Comparison of ENCODE assay signal across 8 cellular contexts in the genomic region with DNA sequence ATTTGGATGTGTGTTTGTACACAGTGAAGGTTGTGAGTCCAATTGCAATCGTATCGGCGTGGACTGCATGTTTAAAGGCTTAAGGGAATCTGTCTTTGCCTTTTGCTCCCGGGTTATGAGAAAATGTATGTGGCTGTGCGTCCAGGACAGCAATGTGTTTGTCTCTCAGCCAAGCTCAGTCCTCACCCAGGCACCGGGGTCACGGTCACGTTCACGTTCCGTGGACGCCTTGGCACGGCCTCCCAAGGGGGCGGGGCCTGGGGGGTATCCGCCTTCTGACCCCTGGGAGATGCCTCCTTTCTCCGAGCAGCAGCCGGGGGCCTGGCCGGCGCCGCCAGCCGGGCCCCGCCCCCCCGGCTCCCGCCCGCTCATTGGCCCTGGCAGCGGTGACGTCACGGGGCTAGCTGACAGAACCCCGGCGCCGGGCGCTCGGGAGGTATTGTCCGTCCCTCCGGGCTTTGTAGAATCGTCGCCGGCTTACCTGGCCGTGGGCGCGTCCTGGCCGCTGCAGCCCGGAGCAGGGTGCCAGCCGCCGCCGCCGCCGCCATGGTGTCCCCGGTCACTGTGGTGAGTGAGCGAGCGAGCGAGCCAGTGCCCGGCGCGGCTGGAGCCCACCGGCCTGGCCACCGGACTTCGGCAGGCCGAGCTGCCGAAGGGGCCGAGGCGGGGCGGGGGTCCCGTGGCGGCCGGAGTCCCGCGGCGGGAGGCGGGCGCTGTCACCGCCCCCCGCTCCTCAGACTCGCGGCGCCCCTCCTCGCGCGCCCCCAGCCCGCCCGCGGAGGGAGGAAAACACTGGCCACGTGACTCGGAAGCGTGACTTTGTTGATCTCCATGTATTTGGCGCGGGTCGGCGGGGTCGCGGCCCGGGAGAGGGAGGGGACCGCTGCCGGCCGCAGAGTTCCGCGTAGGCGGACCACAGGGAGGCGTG. TPM values are rescaled to one million over a fixed set of nuclear protein-coding genes. Genes with fewer than 3 reads are reported as not detected.
DNase-seq lines count a peak whose midpoint lies in the region; ATAC-seq and TF ChIP-seq lines count a peak whose summit lies in the region.

A gene with protein sequence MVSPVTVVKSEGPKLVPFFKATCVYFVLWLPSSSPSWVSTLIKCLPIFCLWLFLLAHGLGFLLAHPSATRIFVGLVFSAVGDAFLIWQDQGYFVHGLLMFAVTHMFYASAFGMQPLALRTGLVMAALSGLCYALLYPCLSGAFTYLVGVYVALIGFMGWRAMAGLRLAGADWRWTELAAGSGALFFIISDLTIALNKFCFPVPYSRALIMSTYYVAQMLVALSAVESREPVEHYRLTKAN (plus strand): TSS at position 439 of the 928 bp plus-strand sequence. CDS start 108 bp downstream, at position 547.

- ATAC-seq in GM21737 (IDR thresholded peaks at IDR 0.05; ENCODE audit: unreplicated experiment), result peak; percentile 92
- peak; percentile 97 for ATAC-seq in naive thymus-derived CD4-positive, alpha-beta T cell
- peak; percentile 94 for ATAC-seq in stimulated activated effector memory CD8-positive, alpha-beta T cell treated with anti-CD3 and anti-CD28 coated beads, Interleukin-12 subunit alpha, Interleukin-12 subunit beta, amount 100 ng/mL, for 72 hours

- H3K9ac ChIP-seq in fibroblast of lung (ENCODE audit: insufficient read depth, low read length), result peak within 1 kb of the TSS; percentile 22

- H3K27me3 ChIP-seq in fibroblast of lung (ENCODE audit: control insufficient read depth, insufficient read depth, low read length), result peaks cover 8% of the 10 kb centered on the region
- H3K27me3 ChIP-seq in naive thymus-derived CD4-positive, alpha-beta T cell (ENCODE audit: control insufficient read depth in 2 of 2, insufficient read depth in 2 of 2, low read length in 2 of 2), result no peaks in the 10 kb centered on the region

- H3K4me1 Mint-ChIP-seq in activated T-helper 2 cell treated with anti-CD3 and anti-CD28 coated beads, Interferon-gamma antibody, Interleukin-2, Interleukin-4, amounts not matched to agents 10 μg/mL and 5 μg/mL and 100 μg/mL, durations not matched to agents 14 hours and 24 hours and 36 hours (ENCODE audit: low read depth), result peaks cover 12% of the 10 kb centered on the region
- peaks cover 14 to 27% (median 20%) of the 10 kb centered on the region in 7 donors for H3K4me1 Mint-ChIP-seq in naive thymus-derived CD4-positive, alpha-beta T cell
- peaks cover 24% of the 10 kb centered on the region for H3K4me1 Mint-ChIP-seq in stimulated activated effector memory CD8-positive, alpha-beta T cell treated with anti-CD3 and anti-CD28 coated beads, Interleukin-12 subunit alpha, Interleukin-12 subunit beta, amount 100 ng/mL, for 72 hours

- no peaks in the 10 kb centered on the region for H3K79me2 ChIP-seq in fibroblast of lung (ENCODE audit: control insufficient read depth, insufficient read depth, low read length)

- POLR2A ChIA-PET in naive thymus-derived CD4-positive, alpha-beta T cell (lab: Charles Lee), result interaction anchor here (0.6 to 2.1 kb wide), 7 partner anchors 10 to 173 kb away, joined by 3 to 12 read pairs (median 3); a partner anchor contains a TSS

- H3K4me2 ChIP-seq in fibroblast of lung (ENCODE audit: extremely low read depth, insufficient read depth, low read length), result peak within 1 kb of the TSS; percentile 51

- CTCF ChIA-PET in naive thymus-derived CD4-positive, alpha-beta T cell (lab: Charles Lee), result interaction anchor here (1.7 kb wide), 1 partner anchor 24 kb away, joined by 15 read pairs; no protein-coding TSS in a partner anchor

- H4K20me1 ChIP-seq in fibroblast of lung (ENCODE audit: control insufficient read depth, extremely low read depth, insufficient read depth, low read length), result no peaks in the 10 kb centered on the region

- H3K4me3 Mint-ChIP-seq in activated T-helper 2 cell treated with anti-CD3 and anti-CD28 coated beads, Interferon-gamma antibody, Interleukin-2, Interleukin-4, amounts not matched to agents 10 μg/mL and 5 μg/mL and 100 μg/mL, durations not matched to agents 14 hours and 24 hours and 36 hours (ENCODE audit: low read depth), result peak within 1 kb of the TSS; percentile 66
- peak within 1 kb of the TSS; percentile 76 to 89 (median 84) for H3K4me3 Mint-ChIP-seq in naive thymus-derived CD4-positive, alpha-beta T cell
- peak within 1 kb of the TSS; percentile 71 for H3K4me3 Mint-ChIP-seq in stimulated activated effector memory CD8-positive, alpha-beta T cell treated with anti-CD3 and anti-CD28 coated beads, Interleukin-12 subunit alpha, Interleukin-12 subunit beta, amount 100 ng/mL, for 72 hours

- no peaks in the 10 kb centered on the region for H3K9me3 ChIP-seq in fibroblast of lung (ENCODE audit: control insufficient read depth, insufficient read depth, low read depth, low read length)
- H3K9me3 ChIP-seq in naive thymus-derived CD4-positive, alpha-beta T cell (ENCODE audit: control insufficient read depth in 2 of 3, low read length in 3 of 3), result no peaks in the 10 kb centered on the region

- H2AFZ ChIP-seq in fibroblast of lung (ENCODE audit: low read length), result peak within 1 kb of the TSS; percentile 82

- peaks cover 31% of the 10 kb centered on the region for H3K27me3 Mint-ChIP-seq in activated T-helper 2 cell treated with anti-CD3 and anti-CD28 coated beads, Interferon-gamma antibody, Interleukin-2, Interleukin-4, amounts not matched to agents 10 μg/mL and 5 μg/mL and 100 μg/mL, durations not matched to agents 14 hours and 24 hours and 36 hours (ENCODE audit: low read depth)
- peaks cover 0 to 39% (median 0%) of the 10 kb centered on the region in 5 donors for H3K27me3 Mint-ChIP-seq in naive thymus-derived CD4-positive, alpha-beta T cell

- H3K27ac ChIP-seq in fibroblast of lung (ENCODE audit: insufficient read depth, low read length), result no peak within 1 kb of the TSS
- H3K27ac ChIP-seq in naive thymus-derived CD4-positive, alpha-beta T cell (ENCODE audit: low read depth, low read length), result peak within 1 kb of the TSS; percentile 72

- no peaks in the 10 kb centered on the region for H3K4me1 ChIP-seq in fibroblast of lung (ENCODE audit: control insufficient read depth, extremely low read depth, insufficient read depth, low read length)
- H3K4me1 ChIP-seq in naive thymus-derived CD4-positive, alpha-beta T cell (ENCODE audit: control insufficient read depth in 2 of 2, insufficient read depth in 2 of 2, low read length in 2 of 2), result peaks cover 6% of the 10 kb centered on the region in 2 donors

- peak; percentile 54 for DNase-seq in DMS153 treated with DMSO at 0.1 percent for 48 hours (lab: John Stamatoyannopoulos, UW; ENCODE audit: unreplicated experiment)
- peak; percentile 7 for DNase-seq in KG1 (lab: John Stamatoyannopoulos, UW)
- peak; percentile 80 for DNase-seq in RPMI7951 (ENCODE audit: low read depth)
- DNase-seq in activated T-helper 2 cell treated with anti-CD3 and anti-CD28 coated beads, Interferon-gamma antibody, Interleukin-2, Interleukin-4, amounts not matched to agents 10 μg/mL and 5 μg/mL and 100 μg/mL, durations not matched to agents 14 hours and 24 hours and 36 hours (ENCODE audit: low spot score), result peak; percentile 83
- DNase-seq in fibroblast of lung (ENCODE audit: low read depth in 2 of 2), result peak; percentile 61 to 67
- peak; percentile 81 to 89 (median 87) for DNase-seq in naive thymus-derived CD4-positive, alpha-beta T cell
- DNase-seq in stimulated activated effector memory CD8-positive, alpha-beta T cell treated with anti-CD3 and anti-CD28 coated beads, Interleukin-12 subunit alpha, Interleukin-12 subunit beta, amount 100 ng/mL, for 72 hours (ENCODE audit: low spot score in 2 of 2), result peak; percentile 89 to 93

- TF ChIP-seq CTCF in fibroblast of lung (conservative IDR thresholded peaks at IDR 0.05 in 1 of 2, IDR thresholded peaks at IDR 0.05 in 1 of 2; ENCODE audit: low read depth in 1 of 2, low read length in 2 of 2), result no peak

- intact Hi-C loops in activated T-helper 2 cell treated with anti-CD3 and anti-CD28 coated beads, Interferon-gamma antibody, Interleukin-2, Interleukin-4, amounts not matched to agents 10 μg/mL and 5 μg/mL and 100 μg/mL, durations not matched to agents 14 hours and 24 hours and 36 hours (cut with micrococcal nuclease), result loop anchor here (1.0 kb wide), 2 partner anchors 23 to 64 kb away; a partner anchor contains a TSS
- intact Hi-C loops in naive thymus-derived CD4-positive, alpha-beta T cell (cut with micrococcal nuclease), result loop anchor here (1.0 to 10.0 kb wide), 9 partner anchors 8 to 684 kb away; a partner anchor contains a TSS

- H3K27ac Mint-ChIP-seq in activated T-helper 2 cell treated with anti-CD3 and anti-CD28 coated beads, Interferon-gamma antibody, Interleukin-2, Interleukin-4, amounts not matched to agents 10 μg/mL and 5 μg/mL and 100 μg/mL, durations not matched to agents 14 hours and 24 hours and 36 hours, result no peak within 1 kb of the TSS
- H3K27ac Mint-ChIP-seq in naive thymus-derived CD4-positive, alpha-beta T cell, result peak within 1 kb of the TSS; percentile 42 to 95 (median 89)
- peak within 1 kb of the TSS; percentile 83 for H3K27ac Mint-ChIP-seq in stimulated activated effector memory CD8-positive, alpha-beta T cell treated with anti-CD3 and anti-CD28 coated beads, Interleukin-12 subunit alpha, Interleukin-12 subunit beta, amount 100 ng/mL, for 72 hours

- peak within 1 kb of the TSS; percentile 26 to 61 (median 46) for H3K4me3 ChIP-seq in fibroblast of lung (replicated peaks in 1 of 4; ENCODE audit: control extremely low read depth in 1 of 4, insufficient read depth in 1 of 4, low read depth in 3 of 4, low read length in 4 of 4)
- H3K4me3 ChIP-seq in naive thymus-derived CD4-positive, alpha-beta T cell (ENCODE audit: low read length), result peak within 1 kb of the TSS; percentile 42

- H3K36me3 ChIP-seq in fibroblast of lung (ENCODE audit: control insufficient read depth, insufficient read depth, low read length), result no peaks in the 10 kb centered on the region
- H3K36me3 ChIP-seq in naive thymus-derived CD4-positive, alpha-beta T cell (ENCODE audit: control insufficient read depth in 2 of 3, insufficient read depth in 3 of 3, low read length in 3 of 3), result no peaks in the 10 kb centered on the region

- no peaks in the 10 kb centered on the region for H3K36me3 Mint-ChIP-seq in activated T-helper 2 cell treated with anti-CD3 and anti-CD28 coated beads, Interferon-gamma antibody, Interleukin-2, Interleukin-4, amounts not matched to agents 10 μg/mL and 5 μg/mL and 100 μg/mL, durations not matched to agents 14 hours and 24 hours and 36 hours (ENCODE audit: low read depth)
- H3K36me3 Mint-ChIP-seq in naive thymus-derived CD4-positive, alpha-beta T cell, result no peaks in the 10 kb centered on the region
- no peaks in the 10 kb centered on the region for H3K36me3 Mint-ChIP-seq in stimulated activated effector memory CD8-positive, alpha-beta T cell treated with anti-CD3 and anti-CD28 coated beads, Interleukin-12 subunit alpha, Interleukin-12 subunit beta, amount 100 ng/mL, for 72 hours

- no peaks in the 10 kb centered on the region for H3K9me3 Mint-ChIP-seq in activated T-helper 2 cell treated with anti-CD3 and anti-CD28 coated beads, Interferon-gamma antibody, Interleukin-2, Interleukin-4, amounts not matched to agents 10 μg/mL and 5 μg/mL and 100 μg/mL, durations not matched to agents 14 hours and 24 hours and 36 hours
- H3K9me3 Mint-ChIP-seq in naive thymus-derived CD4-positive, alpha-beta T cell, result no peaks in the 10 kb centered on the region
- no peaks in the 10 kb centered on the region for H3K9me3 Mint-ChIP-seq in stimulated activated effector memory CD8-positive, alpha-beta T cell treated with anti-CD3 and anti-CD28 coated beads, Interleukin-12 subunit alpha, Interleukin-12 subunit beta, amount 100 ng/mL, for 72 hours

RNA-seq across cellular contexts. Expression of the gene that starts here (rescaled TPM):
- total RNA-seq in RPMI7951 (2014; rRNA removed; shearing (Covaris generic)), result 0.12 and 0.49 TPM in 2 replicates
- total RNA-seq in activated T-helper 2 cell treated with anti-CD3 and anti-CD28 coated beads, Interferon-gamma antibody, Interleukin-2, Interleukin-4, amounts not matched to agents 10 μg/mL and 5 μg/mL and 100 μg/mL, durations not matched to agents 14 hours and 24 hours and 36 hours, result 0.11 and 0.55 TPM in 2 replicates
- total RNA-seq in fibroblast of lung, result 0.77 and 0.83 TPM in 2 replicates
- 0.16 and 0.21 TPM in 2 replicates for polyA plus RNA-seq in fibroblast of lung
- polyA plus RNA-seq in fibroblast of lung (2012), result 0.16 TPM in 2 replicates
- polyA minus RNA-seq in fibroblast of lung (ENCODE audit: low replicate concordance), result not detected in 2 replicates
- total RNA-seq in naive thymus-derived CD4-positive, alpha-beta T cell, result 1 to 10 TPM in 4 of 5 experiments, under 1 TPM in 1; 0.53 to 6.5 (median 5.5) TPM
- polyA plus RNA-seq in naive thymus-derived CD4-positive, alpha-beta T cell, result 1 to 10 TPM in 1 of 2 donors, under 1 TPM in 1; 0.69 to 1.3 TPM

Comparison
In these comparisons a context has a peak if more than half of its experiments do, and no peak if none do; other contexts are left out.
1. Peak in DNase-seq in RPMI7951; RNA of the gene not detected or under 1 TPM.
2. Peak in DNase-seq in activated T-helper 2 cell treated with anti-CD3 and anti-CD28 coated beads, Interferon-gamma antibody, Interleukin-2, Interleukin-4, amounts not matched to agents 10 μg/mL and 5 μg/mL and 100 μg/mL, durations not matched to agents 14 hours and 24 hours and 36 hours; RNA of the gene not detected or under 1 TPM.
3. Peak in DNase-seq, H3K4me3 ChIP-seq, H3K9ac ChIP-seq and H3K4me2 ChIP-seq in fibroblast of lung; RNA of the gene not detected or under 1 TPM.
4. DNase-seq: peak in every context shown above with its lines; median percentile 91 in stimulated activated effector memory CD8-positive, alpha-beta T cell treated with anti-CD3 and anti-CD28 coated beads, Interleukin-12 subunit alpha, Interleukin-12 subunit beta, amount 100 ng/mL, for 72 hours; 87 in naive thymus-derived CD4-positive, alpha-beta T cell; 83 in activated T-helper 2 cell treated with anti-CD3 and anti-CD28 coated beads, Interferon-gamma antibody, Interleukin-2, Interleukin-4, amounts not matched to agents 10 μg/mL and 5 μg/mL and 100 μg/mL, durations not matched to agents 14 hours and 24 hours and 36 hours; 80 in RPMI7951; 64 in fibroblast of lung; 54 in DMS153 treated with DMSO at 0.1 percent for 48 hours; 7 in KG1.